ENCODE assay signal across 25 cellular contexts in the genomic region with DNA sequence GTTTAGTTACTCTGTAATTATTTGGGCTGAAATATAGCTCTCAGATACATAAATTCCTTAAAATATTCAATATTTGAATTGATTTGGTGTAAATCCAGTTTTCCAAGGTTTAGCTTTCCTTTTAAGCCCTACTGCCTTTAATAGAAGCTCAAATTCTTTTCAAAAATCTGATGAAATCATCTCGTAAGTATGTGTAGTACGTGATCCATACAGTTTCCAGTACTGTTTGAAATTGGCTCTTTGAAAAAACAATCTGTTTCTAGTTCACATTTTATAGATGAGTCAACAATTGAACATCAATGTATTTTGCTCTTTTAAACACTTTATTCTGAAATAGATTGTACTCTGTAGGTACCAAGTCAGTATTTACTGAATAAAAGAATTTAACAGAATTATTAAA.
A peak's percentile ranks its signal among the peaks of the same experiment; 100 is the strongest.
DNase-seq lines count a peak whose midpoint lies in the region; ATAC-seq, FAIRE-seq and TF ChIP-seq lines count a peak whose summit lies in the region.
"Had no signal": no experiment of that assay in that cellular context is flagged by ENCODE, and none has a peak within 500 bp of the region (broad histone marks: within the 10 kb centered on the region; RNA-seq: fewer than 3 reads in every experiment).

No MANE protein-coding gene starts in this region.

- H2BK15ac ChIP-seq in IMR-90 (ENCODE audit: low read depth, low read length) = peak overlapping the region; percentile 96; the same call in 1 of the 3 replicates

- CTCF ChIA-PET in IMR-90 (lab: Yijun Ruan, JAX) = no interaction called here

- peak overlapping the region; percentile 95; the same call in 1 of the 2 replicates for H3K4ac ChIP-seq in IMR-90 (ENCODE audit: low read depth, low read length)

- in situ Hi-C loops in IMR-90 (cut with MboI; ENCODE audit: low sequenced_read_pairs) = loop anchor here (5.0 to 10.0 kb wide), 2 partner anchors 465 to 828 kb away; no protein-coding TSS in a partner anchor

- H3K4me3 ChIP-seq in AG09309 (ENCODE audit: control insufficient read depth, low read depth, low read length) (no peak overlapping the region), IMR-90 (ENCODE audit: insufficient read depth, low read depth, low read length) (no peak overlapping the region), choroid plexus epithelial cell (ENCODE audit: low read depth, low read length) (no peak overlapping the region), keratinocyte (ENCODE audit: control insufficient read depth in 2 of 3, extremely low read depth in 1 of 3, insufficient read depth in 2 of 3, low read depth in 1 of 3, low read length in 3 of 3) (no peak overlapping the region)
- H3K4me3 ChIP-seq: dorsolateral prefrontal cortex, esophagus squamous epithelium, tibial artery had no signal

- TF ChIP-seq POLR2A in IMR-90 (IDR thresholded peaks at IDR 0.05; ENCODE audit: low read depth, low read length) = no peak

- H3K27ac ChIP-seq in IMR-90 (ENCODE audit: insufficient read depth, low read length) (peak overlapping the region; percentile 99; the same call in 1 of the 2 replicates), keratinocyte (ENCODE audit: control insufficient read depth, insufficient read depth, low read length) (no peak overlapping the region)
- H3K27ac ChIP-seq: dorsolateral prefrontal cortex, esophagus squamous epithelium, KMS-11, tibial artery had no signal

- H3K56ac ChIP-seq in IMR-90 (ENCODE audit: extremely low read depth, insufficient read depth, low read length) = peak overlapping the region; percentile 61; the same call in 1 of the 2 replicates

- peak overlapping the region; percentile 88 to 95; a peak in 3 of 4 replicates for H4K8ac ChIP-seq in IMR-90 (ENCODE audit: low read depth in 2 of 2, low read length in 2 of 2)

- H3K9ac ChIP-seq in IMR-90 (ENCODE audit: low read depth, low read length) = peak overlapping the region; percentile 33
- H3K9ac ChIP-seq in keratinocyte (ENCODE audit: control insufficient read depth, extremely low read depth, insufficient read depth, low read length) = no peak overlapping the region
- H3K9ac ChIP-seq: KMS-11 had no signal

- peak overlapping the region; percentile 98 for H2BK5ac ChIP-seq in IMR-90 (ENCODE audit: low read depth, low read length, poor library complexity, severe bottlenecking)

- H4K20me1 ChIP-seq in IMR-90 (ENCODE audit: insufficient read depth, low read length) = no peaks in the 10 kb centered on the region
- H4K20me1 ChIP-seq in keratinocyte (ENCODE audit: control insufficient read depth, extremely low read depth, insufficient read depth, low read length) = no peaks in the 10 kb centered on the region

- intact Hi-C loops in IMR-90 (cut with micrococcal nuclease) = loop anchor here (1.0 to 5.0 kb wide), 2 partner anchors 250 to 463 kb away; no protein-coding TSS in a partner anchor

- POLR2A ChIA-PET in IMR-90 (lab: Charles Lee; ENCODE audit: unreplicated experiment) = no interaction called here

- peak overlapping the region; percentile 95; the same call in 1 of the 2 replicates for H2BK120ac ChIP-seq in IMR-90 (ENCODE audit: low read depth, low read length)

- no peak overlapping the region for H2BK20ac ChIP-seq in IMR-90 (ENCODE audit: low read depth, low read length)

- no peak overlapping the region for H2AK5ac ChIP-seq in IMR-90 (ENCODE audit: low read depth, low read length)

- H2AFZ ChIP-seq in IMR-90 (replicated peaks; ENCODE audit: low read length, poor library complexity) (no peak overlapping the region), keratinocyte (ENCODE audit: control insufficient read depth, low read length) (no peak overlapping the region)

- FAIRE-seq in keratinocyte (lab: Jason Lieb, UNC) (peak; percentile 29), urothelium cell line (lab: Jason Lieb, UNC) (no peak)

- no peak overlapping the region for H4K5ac ChIP-seq in IMR-90 (ENCODE audit: low read depth, low read length)

- DNase-seq in AG09309 (ENCODE audit: low read depth) (peak; percentile 32), IMR-90 (peak; percentile 87), choroid plexus epithelial cell (ENCODE audit: low read depth) (peak; percentile 71), keratinocyte (ENCODE audit: low read depth, low spot score) (no peak), NCI-H2107 (lab: John Stamatoyannopoulos, UW) (no peak), urothelium cell line (ENCODE audit: low spot score) (no peak)
- DNase-seq: activated CD8-positive, alpha-beta T cell treated with anti-CD3 and anti-CD28 coated beads for 36 hours; activated naive CD4-positive, alpha-beta T cell treated with anti-CD3 and anti-CD28 coated beads, Interleukin-2, amount 50 U/mL, for 16 hours; activated T-cell treated with anti-CD3 and anti-CD28 coated beads, Interleukin-2, amount 50 U/mL, for 48 hours; CD8-positive, alpha-beta memory T cell; DMS79; dorsolateral prefrontal cortex; esophagus squamous epithelium; H9; NCI-H1092; NCI-H2081; NCI-H524 treated with DMSO at 0.1 percent for 48 hours; Right ventricle myocardium superior; stimulated activated CD4-positive, alpha-beta T cell treated with anti-CD3 and anti-CD28 coated beads, Interleukin-15, amount 100 ng/mL, for 24 hours; tibial artery had no signal

- no peaks in the 10 kb centered on the region for H3K27me3 ChIP-seq in IMR-90 (ENCODE audit: control insufficient read depth, insufficient read depth, low read length)
- H3K27me3 ChIP-seq in keratinocyte (ENCODE audit: control insufficient read depth, extremely low read depth, insufficient read depth, low read length) = no peaks in the 10 kb centered on the region
- H3K27me3 ChIP-seq: dorsolateral prefrontal cortex, esophagus squamous epithelium, tibial artery had no signal

- H3K4me2 ChIP-seq in IMR-90 (ENCODE audit: low read depth, low read length) = no peak overlapping the region
- H3K4me2 ChIP-seq in keratinocyte (ENCODE audit: control insufficient read depth, extremely low read depth, insufficient read depth, low read depth, low read length) = no peak overlapping the region
- H3K4me2 ChIP-seq: KMS-11 had no signal

- H2AK9ac ChIP-seq in IMR-90 (replicated peaks; ENCODE audit: low read depth, low read length, poor library complexity) = no peak overlapping the region

- H3K18ac ChIP-seq in IMR-90 (ENCODE audit: low read depth, low read length) = peak overlapping the region; percentile 90; the same call in 1 of the 2 replicates

- dilution Hi-C loops in IMR-90 (cut with HindIII; ENCODE audit: low sequenced_read_pairs, unreplicated experiment) (no loop called here), keratinocyte (cut with MboI; ENCODE audit: extremely low pct_ligation_motif_present, low sequenced_read_pairs) (no loop called here)

- H3K9me3 ChIP-seq in IMR-90 (ENCODE audit: control insufficient read depth, insufficient read depth, low read length) (peaks cover 3% of the 10 kb centered on the region; the same call in 1 of the 2 replicates), keratinocyte (ENCODE audit: control insufficient read depth, low read depth, low read length) (no peaks in the 10 kb centered on the region)
- H3K9me3 ChIP-seq: tibial artery had no signal

- H3K36me3 ChIP-seq in IMR-90 (ENCODE audit: control insufficient read depth, insufficient read depth, low read length) (no peaks in the 10 kb centered on the region), keratinocyte (ENCODE audit: control insufficient read depth in 2 of 2, extremely low read depth in 1 of 2, insufficient read depth in 2 of 2, low read length in 2 of 2) (no peaks in the 10 kb centered on the region)
- H3K36me3 ChIP-seq: esophagus squamous epithelium, tibial artery had no signal

- BruUV-seq in IMR-90 (replicated peaks; lab: Mats Ljungman, UMichigan) = no TSS peak

- no peak for TF ChIP-seq RAD21 in IMR-90 (IDR thresholded peaks at IDR 0.05; ENCODE audit: low read length)

- 0 out of 4 replicates have a peak, but pooled peaks cover 3 to 4% of the 10 kb centered on the region in 2 experiments for H3K79me1 ChIP-seq in IMR-90 (ENCODE audit: low read depth in 1 of 2, low read length in 2 of 2)

- H3K4me1 ChIP-seq in IMR-90 (ENCODE audit: control insufficient read depth, insufficient read depth, low read length) (peaks cover 4% of the 10 kb centered on the region), keratinocyte (ENCODE audit: control insufficient read depth, extremely low read depth, insufficient read depth, low read length) (peaks cover 8% of the 10 kb centered on the region)

- WGBS in IMR-90 (ENCODE audit: extremely low coverage in 2 of 2, insufficient read length in 1 of 2), 2 experiments = no CpG with 5 or more reads among the region's 2 CpGs

- H4K91ac ChIP-seq in IMR-90 (ENCODE audit: insufficient read depth, low read depth, low read length) = peak overlapping the region; percentile 90; the same call in 1 of the 2 replicates

- TF ChIP-seq CTCF in AG09309 (IDR thresholded peaks at IDR 0.05; ENCODE audit: control insufficient read depth, insufficient read depth, low read depth, low read length, missing control alignments) (no peak), IMR-90 (conservative IDR thresholded peaks at IDR 0.05; ENCODE audit: low read depth, low read length) (no peak), choroid plexus epithelial cell (conservative IDR thresholded peaks at IDR 0.05; ENCODE audit: low read depth, low read length) (no peak), keratinocyte (optimal IDR thresholded peaks at IDR 0.05 in 1 of 3, IDR thresholded peaks at IDR 0.05 in 1 of 3, conservative IDR thresholded peaks at IDR 0.05 in 1 of 3; ENCODE audit: extremely low read depth in 1 of 3, insufficient read depth in 2 of 3, low read length in 3 of 3) (no peak)

- H3K23ac ChIP-seq in IMR-90 (ENCODE audit: low read depth, low read length) = no peak overlapping the region; the same call in 1 of the 2 replicates

- ATAC-seq in IMR-90 (ENCODE audit: low read depth) (peak; percentile 81), HG03439 (IDR thresholded peaks at IDR 0.05; ENCODE audit: unreplicated experiment) (no peak), HG03159 (IDR thresholded peaks at IDR 0.05; ENCODE audit: unreplicated experiment) (no peak)
- ATAC-seq: activated CD8-positive, alpha-beta T cell treated with anti-CD3 and anti-CD28 coated beads for 36 hours; stimulated activated memory B cell treated with anti-CD40 and anti-IgM and Interleukin-4, amounts not matched to agents 10 μg/mL and 1 μg/mL and 100 μg/mL, for 72 hours; WTC11 had no signal

- H3K14ac ChIP-seq in IMR-90 (replicated peaks; ENCODE audit: low read depth, low read length) = peak overlapping the region; percentile 92; the same call in 1 of the 2 replicates

- H3K9me1 ChIP-seq in IMR-90 (ENCODE audit: insufficient read depth, low read length) (peaks cover 3% of the 10 kb centered on the region; the same call in 1 of the 2 replicates), keratinocyte (ENCODE audit: control insufficient read depth, extremely low read depth, insufficient read depth, low read length) (no peaks in the 10 kb centered on the region)

- no peaks in the 10 kb centered on the region for H3K79me2 ChIP-seq in keratinocyte (ENCODE audit: control insufficient read depth, insufficient read depth, low read length)

TF ChIP-seq in IMR-90, 13 proteins besides CTCF, POLR2A, EP300 and RAD21 (continues in another document):
- TF ChIP-seq CEBPB (IDR thresholded peaks at IDR 0.05; ENCODE audit: low read depth, low read length) (no peak), CHD1 (IDR thresholded peaks at IDR 0.05; ENCODE audit: low read depth, low read length) (no peak), RCOR1 (IDR thresholded peaks at IDR 0.05; ENCODE audit: insufficient replicate concordance, low read length) (no peak), NFE2L2 (IDR thresholded peaks at IDR 0.05; ENCODE audit: low read depth, low read length) (no peak)

Comparison
In these comparisons a context has a peak if more than half of its experiments do, and no peak if none do; other contexts are left out.
1. DNase-seq: peak in AG09309 (single experiment), IMR-90 (single experiment) and choroid plexus epithelial cell (single experiment); none in keratinocyte (single experiment), NCI-H2107 (single experiment) and urothelium cell line (single experiment).